15 cellular contexts compared by ENCODE assay signal in the genomic region with DNA sequence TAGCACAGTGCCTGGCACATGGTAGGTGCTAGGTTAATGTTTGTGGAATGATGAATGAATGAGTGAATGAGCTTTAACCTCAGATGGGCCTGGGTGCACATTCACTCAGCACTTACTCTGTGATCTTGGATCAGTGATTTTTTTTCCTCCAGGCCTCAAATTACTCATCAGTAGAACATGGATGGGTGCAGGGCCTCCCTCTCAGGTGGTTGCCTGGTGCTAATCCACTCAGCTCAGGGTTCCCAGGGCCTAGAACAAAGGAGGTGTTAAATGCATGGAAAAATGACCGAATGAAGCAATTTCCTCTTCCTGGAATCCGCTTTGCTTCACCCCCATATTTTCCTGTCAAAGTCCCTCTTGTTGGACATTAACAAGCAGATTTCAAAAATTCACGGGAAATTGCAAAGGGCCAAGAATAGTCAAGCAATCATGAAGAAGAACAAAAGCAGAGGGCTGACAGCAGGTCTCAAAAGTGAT.
DNase-seq lines count a peak whose midpoint lies in the region; FAIRE-seq and TF ChIP-seq lines count a peak whose summit lies in the region.
"Had no signal": no experiment of that assay in that cellular context is flagged by ENCODE, and none has a peak within 500 bp of the region (broad histone marks: within the 10 kb centered on the region; RNA-seq: fewer than 3 reads in every experiment).

No MANE protein-coding gene starts in this region.

- no peak for TF ChIP-seq POLR2A in vagina (IDR thresholded peaks at IDR 0.05)

- H3K36me3 ChIP-seq in H7 (replicated peaks; ENCODE audit: control insufficient read depth, insufficient read depth, low read length) (no peaks in the 10 kb centered on the region), vagina (no peaks in the 10 kb centered on the region)

- H3K27me3 ChIP-seq in H7 (ENCODE audit: control insufficient read depth, insufficient read depth, low read length) (no peaks in the 10 kb centered on the region), vagina (no peaks in the 10 kb centered on the region)

- H3K27ac ChIP-seq in vagina = no peak overlapping the region
- H3K27ac ChIP-seq: PC-9 had no signal

- intact Hi-C loops in vagina (cut with DNase I) = no loop called here

- no peak for FAIRE-seq in RCC 7860 (lab: Jason Lieb, UNC)

- H3K4me3 ChIP-seq in H7 (ENCODE audit: insufficient read depth, low read depth, low read length) (no peak overlapping the region), epithelial cell of proximal tubule (ENCODE audit: low read depth, low read length) (no peak overlapping the region), vagina (no peak overlapping the region)
- H3K4me3 ChIP-seq: PC-9 had no signal

- DNase-seq in H7 (peak; percentile 13), RCC 7860 (ENCODE audit: low spot score) (peak; percentile 25), epithelial cell of proximal tubule (ENCODE audit: low read depth) (peak; percentile 52), renal cortical epithelial cell (ENCODE audit: low read depth) (peak; percentile 47), GM19238 (ENCODE audit: insufficient read length, low spot score) (no peak), OCI-M2 (lab: John Stamatoyannopoulos, UW; ENCODE audit: unreplicated experiment) (no peak), vagina (ENCODE audit: extremely low spot score in 2 of 2) (no peak)
- DNase-seq: HCEC 1CT, KG1, NCI-H1048, NCI-H1436 treated with DMSO at 0.1 percent for 48 hours, NCI-H2029 treated with DMSO at 0.1 percent for 48 hours, NCI-H2171 treated with DMSO at 0.1 percent for 48 hours, NCI-H774, PC-9 had no signal

- TF ChIP-seq CTCF in epithelial cell of proximal tubule (conservative IDR thresholded peaks at IDR 0.05; ENCODE audit: low read depth, low read length) (no peak), vagina (IDR thresholded peaks at IDR 0.05) (no peak)

- H3K9me3 ChIP-seq in vagina = no peaks in the 10 kb centered on the region

- no peaks in the 10 kb centered on the region for H3K4me1 ChIP-seq in vagina

Comparison
In these comparisons a context has a peak if more than half of its experiments do, and no peak if none do; other contexts are left out.
1. DNase-seq: peak in H7 (single experiment), RCC 7860 (single experiment), epithelial cell of proximal tubule (single experiment) and renal cortical epithelial cell (single experiment); none in GM19238 (single experiment), OCI-M2 (single experiment) and vagina (0 of 2).